Comparison of ENCODE assay signal across 21 cellular contexts in the genomic region with DNA sequence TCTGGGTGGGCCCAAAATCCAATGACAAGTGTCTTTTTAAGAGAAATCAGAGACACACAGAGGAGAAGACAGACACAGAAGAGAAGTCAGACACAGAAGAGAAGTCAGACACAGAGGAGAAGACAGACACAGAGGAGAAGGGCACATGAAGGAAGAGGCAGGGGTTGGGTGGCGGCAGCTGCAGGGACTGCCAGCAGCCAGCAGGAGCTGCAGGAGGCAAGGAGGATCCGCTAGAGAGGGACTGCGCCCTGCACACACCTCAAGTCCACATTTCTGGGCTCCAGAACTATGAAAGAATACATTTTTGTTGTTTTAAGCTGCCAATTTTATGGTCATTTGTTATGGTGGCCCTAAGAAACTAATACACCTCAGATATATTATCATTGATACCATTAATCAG.
"Had no signal": no experiment of that assay in that cellular context is flagged by ENCODE, and none has a peak within 500 bp of the region (broad histone marks: within the 10 kb centered on the region; RNA-seq: fewer than 3 reads in every experiment).

No MANE protein-coding gene starts in this region.

- H3K27ac Mint-ChIP-seq: activated CD4-positive, alpha-beta memory T cell treated with anti-CD3 and anti-CD28 coated beads, Interleukin-2, amount 10 ng/mL, durations not matched to agents 7 days and 5 days; activated CD8-positive, alpha-beta memory T cell treated with anti-CD3 and anti-CD28 coated beads, Interleukin-2, amount 10 ng/mL, durations not matched to agents 7 days and 5 days; naive B cell; stimulated activated naive CD8-positive, alpha-beta T cell treated with anti-CD3 and anti-CD28 coated beads, Interleukin-15, Interleukin-2, amounts not matched to agents 100 ng/mL and 50 ng/mL, for 24 hours; T-helper 2 cell treated with Interferon-gamma antibody and Interleukin-4, amounts not matched to agents 5 μg/mL and 100 μg/mL, for 36 hours had no signal

- H3K4me1 ChIP-seq: body of pancreas, prostate gland, right atrium auricular region, tibial nerve, uterus had no signal

- H3K27me3 ChIP-seq: body of pancreas, right atrium auricular region, tibial nerve, uterus had no signal

- H3K9me3 Mint-ChIP-seq: activated CD4-positive, alpha-beta memory T cell treated with anti-CD3 and anti-CD28 coated beads, Interleukin-2, amount 10 ng/mL, durations not matched to agents 7 days and 5 days; naive B cell; neural crest cell; stimulated activated naive CD8-positive, alpha-beta T cell treated with anti-CD3 and anti-CD28 coated beads, Interleukin-15, Interleukin-2, amounts not matched to agents 100 ng/mL and 50 ng/mL, for 24 hours; T-helper 2 cell treated with Interferon-gamma antibody and Interleukin-4, amounts not matched to agents 5 μg/mL and 100 μg/mL, for 36 hours had no signal

- DNase-seq: activated CD4-positive, alpha-beta memory T cell treated with anti-CD3 and anti-CD28 coated beads, Interleukin-2, amount 10 ng/mL, durations not matched to agents 7 days and 5 days; activated CD4-positive, alpha-beta T cell treated with anti-CD3 and anti-CD28 coated beads for 48 hours; activated CD4-positive, CD25-positive, alpha-beta regulatory T cell; activated CD8-positive, alpha-beta memory T cell treated with anti-CD3 and anti-CD28 coated beads, Interleukin-2, amount 10 ng/mL, durations not matched to agents 7 days and 5 days; activated naive CD4-positive, alpha-beta T cell; body of pancreas; dorsolateral prefrontal cortex; foreskin melanocyte; glutamatergic neuron; hippocampal formation; left ventricle myocardium superior; mucosa of descending colon; naive B cell; uterus had no signal

- H3K27ac ChIP-seq: body of pancreas, dorsolateral prefrontal cortex, prostate gland, right atrium auricular region, skin epidermis, tibial nerve, uterus had no signal

- H3K36me3 ChIP-seq: prostate gland, right atrium auricular region, tibial nerve, uterus had no signal

- H3K27me3 Mint-ChIP-seq: naive B cell; stimulated activated naive CD8-positive, alpha-beta T cell treated with anti-CD3 and anti-CD28 coated beads, Interleukin-15, Interleukin-2, amounts not matched to agents 100 ng/mL and 50 ng/mL, for 24 hours had no signal

- H3K4me3 Mint-ChIP-seq: activated CD4-positive, alpha-beta memory T cell treated with anti-CD3 and anti-CD28 coated beads, Interleukin-2, amount 10 ng/mL, durations not matched to agents 7 days and 5 days; activated CD8-positive, alpha-beta memory T cell treated with anti-CD3 and anti-CD28 coated beads, Interleukin-2, amount 10 ng/mL, durations not matched to agents 7 days and 5 days; naive B cell; neural crest cell; stimulated activated naive CD8-positive, alpha-beta T cell treated with anti-CD3 and anti-CD28 coated beads, Interleukin-15, Interleukin-2, amounts not matched to agents 100 ng/mL and 50 ng/mL, for 24 hours; T-helper 2 cell treated with Interferon-gamma antibody and Interleukin-4, amounts not matched to agents 5 μg/mL and 100 μg/mL, for 36 hours had no signal

- H3K4me1 Mint-ChIP-seq: activated CD4-positive, alpha-beta memory T cell treated with anti-CD3 and anti-CD28 coated beads, Interleukin-2, amount 10 ng/mL, durations not matched to agents 7 days and 5 days; activated CD8-positive, alpha-beta memory T cell treated with anti-CD3 and anti-CD28 coated beads, Interleukin-2, amount 10 ng/mL, durations not matched to agents 7 days and 5 days had no signal

- H3K4me3 ChIP-seq: body of pancreas, dorsolateral prefrontal cortex, mucosa of descending colon, prostate gland, right atrium auricular region, skin epidermis, tibial nerve, uterus had no signal

- H3K36me3 Mint-ChIP-seq: activated CD8-positive, alpha-beta memory T cell treated with anti-CD3 and anti-CD28 coated beads, Interleukin-2, amount 10 ng/mL, durations not matched to agents 7 days and 5 days; naive B cell had no signal

- H3K9me3 ChIP-seq: body of pancreas, mucosa of descending colon, prostate gland, right atrium auricular region, tibial nerve, uterus had no signal

- ATAC-seq: activated CD8-positive, alpha-beta memory T cell treated with anti-CD3 and anti-CD28 coated beads, Interleukin-2, amount 10 ng/mL, durations not matched to agents 7 days and 5 days; body of pancreas; left ventricle myocardium superior; mucosa of descending colon had no signal
